In genomic region chr4:79820427-79820826, GRCh38 we compare ENCODE assay signal across 17 cellular contexts.
A peak's percentile ranks its signal among the peaks of the same experiment; 100 is the strongest.
DNase-seq lines count a peak whose midpoint lies in the region; ATAC-seq and TF ChIP-seq lines count a peak whose summit lies in the region.
"Had no signal": no experiment of that assay in that cellular context is flagged by ENCODE, and none has a peak within 500 bp of the region (broad histone marks: within the 10 kb centered on the region; RNA-seq: fewer than 3 reads in every experiment).

No MANE protein-coding gene starts in this region.

- peaks cover 0 to 7% of the 10 kb centered on the region in 2 donors for H3K9me3 Mint-ChIP-seq in stimulated activated naive CD8-positive, alpha-beta T cell treated with anti-CD3 and anti-CD28 coated beads, Interleukin-15, amount 100 ng/mL, for 72 hours
- H3K9me3 Mint-ChIP-seq in WTC11: peaks cover 44% of the 10 kb centered on the region

- POLR2A ChIA-PET in WTC11 (lab: Charles Lee): no interaction called here

- peaks cover 12% of the 10 kb centered on the region for H3K36me3 Mint-ChIP-seq in WTC11

- no peak for TF ChIP-seq CTCF in WTC11 (IDR thresholded peaks at IDR 0.05)

- DNase-seq in stimulated activated naive CD8-positive, alpha-beta T cell treated with anti-CD3 and anti-CD28 coated beads, Interleukin-15, amount 100 ng/mL, for 72 hours: no peak
- no peak for DNase-seq in stimulated activated naive CD8-positive, alpha-beta T cell treated with anti-CD3 and anti-CD28 coated beads, Interleukin-15, Interleukin-2, amounts not matched to agents 100 U/mL and 50 U/mL, for 24 hours
- DNase-seq in WTC11 (ENCODE audit: low spot score) (no peak), DMS153 (lab: John Stamatoyannopoulos, UW) (no peak), GOT3 (lab: John Stamatoyannopoulos, UW) (no peak)
- DNase-seq: activated CD4-positive, alpha-beta T cell treated with anti-CD3 and anti-CD28 coated beads, Interleukin-2, amount 50 U/mL, for 4 hours; Calu3; H7; kidney; NCI-H2081 treated with DMSO at 0.1 percent for 48 hours; NCI-H446 treated with DMSO at 0.1 percent for 48 hours; psoas muscle; testis; uterus had no signal

- CTCF ChIA-PET in WTC11 (lab: Charles Lee): no interaction called here

- ATAC-seq in stimulated activated naive CD8-positive, alpha-beta T cell treated with anti-CD3 and anti-CD28 coated beads, Interleukin-15, amount 100 ng/mL, for 72 hours: peak; percentile 43
- no peak for ATAC-seq in stimulated activated naive CD8-positive, alpha-beta T cell treated with anti-CD3 and anti-CD28 coated beads, Interleukin-15, Interleukin-2, amounts not matched to agents 100 U/mL and 50 U/mL, for 24 hours
- ATAC-seq in HG02642 (IDR thresholded peaks at IDR 0.05; ENCODE audit: poor library complexity, unreplicated experiment) (peak; percentile 44), WTC11 (peak; percentile 39), GM18867 (IDR thresholded peaks at IDR 0.05; ENCODE audit: unreplicated experiment) (no peak), GM19328 (IDR thresholded peaks at IDR 0.05; ENCODE audit: unreplicated experiment) (no peak)
- ATAC-seq: psoas muscle had no signal

- H3K4me3 Mint-ChIP-seq in stimulated activated naive CD8-positive, alpha-beta T cell treated with anti-CD3 and anti-CD28 coated beads, Interleukin-15, amount 100 ng/mL, for 72 hours: no peak overlapping the region
- H3K4me3 Mint-ChIP-seq in WTC11: no peak overlapping the region

- H3K27me3 Mint-ChIP-seq in stimulated activated naive CD8-positive, alpha-beta T cell treated with anti-CD3 and anti-CD28 coated beads, Interleukin-15, amount 100 ng/mL, for 72 hours: no peaks in the 10 kb centered on the region
- no peaks in the 10 kb centered on the region; the same call in 1 of the 2 replicates for H3K27me3 Mint-ChIP-seq in WTC11 (ENCODE audit: low read depth)

- H3K27ac Mint-ChIP-seq in stimulated activated naive CD8-positive, alpha-beta T cell treated with anti-CD3 and anti-CD28 coated beads, Interleukin-15, amount 100 ng/mL, for 72 hours: no peak overlapping the region
- H3K27ac Mint-ChIP-seq in WTC11: no peak overlapping the region

- no peaks in the 10 kb centered on the region for H3K4me1 Mint-ChIP-seq in stimulated activated naive CD8-positive, alpha-beta T cell treated with anti-CD3 and anti-CD28 coated beads, Interleukin-15, amount 100 ng/mL, for 72 hours
- H3K4me1 Mint-ChIP-seq in WTC11: peaks cover 4% of the 10 kb centered on the region

TF ChIP-seq in WTC11, 78 proteins besides CTCF, POLR2A, EP300 and RAD21:
- TF ChIP-seq SOX15 (CRISPR knock-in tag; IDR thresholded peaks at IDR 0.05): no peak
- TF ChIP-seq KAT7 (CRISPR knock-in tag; IDR thresholded peaks at IDR 0.05; ENCODE audit: borderline replicate concordance): no peak
- TF ChIP-seq ZNF671 (CRISPR knock-in tag; IDR thresholded peaks at IDR 0.05): no peak
- no peak for TF ChIP-seq CBFB (CRISPR knock-in tag; IDR thresholded peaks at IDR 0.05; ENCODE audit: low read depth)
- TF ChIP-seq PRDM15 (CRISPR knock-in tag; IDR thresholded peaks at IDR 0.05): no peak
- TF ChIP-seq GTF2I (CRISPR knock-in tag; conservative IDR thresholded peaks at IDR 0.05): no peak
- TF ChIP-seq ZNF416 (CRISPR knock-in tag; IDR thresholded peaks at IDR 0.05): no peak
- no peak for TF ChIP-seq NR1H2 (CRISPR knock-in tag; IDR thresholded peaks at IDR 0.05)
- no peak for TF ChIP-seq ETV6 (CRISPR knock-in tag; IDR thresholded peaks at IDR 0.05)
- TF ChIP-seq ERG (CRISPR knock-in tag; IDR thresholded peaks at IDR 0.05): no peak
- no peak for TF ChIP-seq ZBTB21 (CRISPR knock-in tag; IDR thresholded peaks at IDR 0.05; ENCODE audit: borderline replicate concordance)
- TF ChIP-seq ZSCAN18 (CRISPR knock-in tag; IDR thresholded peaks at IDR 0.05): no peak
- no peak for TF ChIP-seq ZNF512 (CRISPR knock-in tag; IDR thresholded peaks at IDR 0.05; ENCODE audit: borderline replicate concordance)

Comparison
In these comparisons a context has a peak if more than half of its experiments do, and no peak if none do; other contexts are left out.
1. ATAC-seq: peak in stimulated activated naive CD8-positive, alpha-beta T cell treated with anti-CD3 and anti-CD28 coated beads, Interleukin-15, amount 100 ng/mL, for 72 hours (single experiment), HG02642 (single experiment) and WTC11 (single experiment); none in stimulated activated naive CD8-positive, alpha-beta T cell treated with anti-CD3 and anti-CD28 coated beads, Interleukin-15, Interleukin-2, amounts not matched to agents 100 U/mL and 50 U/mL, for 24 hours (single experiment), GM18867 (single experiment) and GM19328 (single experiment).